15 cellular contexts compared by ENCODE assay signal in genomic region chr17:37438141-37438540, GRCh38. TPM values are rescaled to one million over a fixed set of nuclear protein-coding genes. Genes with fewer than 3 reads are reported as not detected.
DNase-seq lines count a peak whose midpoint lies in the region; ATAC-seq and TF ChIP-seq lines count a peak whose summit lies in the region.
"Had no signal": no experiment of that assay in that cellular context is flagged by ENCODE, and none has a peak within 500 bp of the region (broad histone marks: within the 10 kb centered on the region; RNA-seq: fewer than 3 reads in every experiment).

No MANE protein-coding gene starts in this region.

- H3K4me2 ChIP-seq in SK-N-SH (no peak overlapping the region), OCI-LY7 (ENCODE audit: low read length) (no peak overlapping the region)

- no peak for ATAC-seq in SK-N-SH treated with all-trans-retinoic acid at 6 μM for 48 hours
- no peak for ATAC-seq in stimulated activated effector memory CD8-positive, alpha-beta T cell treated with anti-CD3 and anti-CD28 coated beads, Interleukin-12 subunit alpha, Interleukin-12 subunit beta, amount 100 ng/mL, for 72 hours
- ATAC-seq: T-helper 17 cell had no signal

- peak; percentile 47 for TF ChIP-seq CTCF in SK-N-SH (IDR thresholded peaks at IDR 0.05)
- TF ChIP-seq CTCF in OCI-LY7 (conservative IDR thresholded peaks at IDR 0.05; ENCODE audit: low read length): peak; percentile 79
- peak; percentile 37 for TF ChIP-seq CTCF in epithelial cell of proximal tubule (conservative IDR thresholded peaks at IDR 0.05; ENCODE audit: low read depth, low read length)

- intact Hi-C loops in OCI-LY7 (cut with micrococcal nuclease; ENCODE audit: unreplicated experiment): no loop called here

- H3K4me1 ChIP-seq in SK-N-SH (ENCODE audit: control insufficient read depth in 1 of 2, insufficient read depth in 2 of 2, low read depth in 1 of 2, low read length in 1 of 2) (no peaks in the 10 kb centered on the region), OCI-LY7 (ENCODE audit: insufficient read depth, low read length, poor library complexity, severe bottlenecking) (peaks cover 6% of the 10 kb centered on the region)

- TF ChIP-seq EP300 in SK-N-SH (IDR thresholded peaks at IDR 0.05; ENCODE audit: borderline replicate concordance in 1 of 2, low read depth in 1 of 2, low read length in 1 of 2): no peak

- H3K4me3 Mint-ChIP-seq in stimulated activated effector memory CD8-positive, alpha-beta T cell treated with anti-CD3 and anti-CD28 coated beads, Interleukin-12 subunit alpha, Interleukin-12 subunit beta, amount 100 ng/mL, for 72 hours: no peak overlapping the region
- H3K4me3 Mint-ChIP-seq: dendritic cell treated with granulocyte-macrophage colony-stimulating factor and Interleukin-4, amounts not matched to agents 40 ng/mL and 50 ng/mL, for 4 days; T-helper 17 cell had no signal

- H3K36me3 Mint-ChIP-seq in stimulated activated effector memory CD8-positive, alpha-beta T cell treated with anti-CD3 and anti-CD28 coated beads, Interleukin-12 subunit alpha, Interleukin-12 subunit beta, amount 100 ng/mL, for 72 hours: peaks cover 94% of the 10 kb centered on the region

- H4K20me1 ChIP-seq in SK-N-SH (ENCODE audit: insufficient read depth): no peaks in the 10 kb centered on the region
- no peaks in the 10 kb centered on the region for H4K20me1 ChIP-seq in OCI-LY7 (ENCODE audit: insufficient read depth, low read length)

- 91% methylated on average over 4 of the region's 4 CpGs for WGBS in SK-N-SH (ENCODE audit: low lambda C conversion rate)

- no peak overlapping the region for H3K27ac ChIP-seq in SK-N-SH (ENCODE audit: low read depth in 2 of 2, low read length in 1 of 2)
- H3K27ac ChIP-seq in OCI-LY7 (ENCODE audit: low read depth, low read length, poor library complexity, severe bottlenecking): no peak overlapping the region
- H3K27ac ChIP-seq: ovary had no signal

- H3K4me1 Mint-ChIP-seq in stimulated activated effector memory CD8-positive, alpha-beta T cell treated with anti-CD3 and anti-CD28 coated beads, Interleukin-12 subunit alpha, Interleukin-12 subunit beta, amount 100 ng/mL, for 72 hours: no peaks in the 10 kb centered on the region

- H3K9me3 Mint-ChIP-seq in stimulated activated effector memory CD8-positive, alpha-beta T cell treated with anti-CD3 and anti-CD28 coated beads, Interleukin-12 subunit alpha, Interleukin-12 subunit beta, amount 100 ng/mL, for 72 hours: no peaks in the 10 kb centered on the region
- H3K9me3 Mint-ChIP-seq: dendritic cell treated with granulocyte-macrophage colony-stimulating factor and Interleukin-4, amounts not matched to agents 40 ng/mL and 50 ng/mL, for 4 days had no signal

- no peak overlapping the region for H3K9ac ChIP-seq in SK-N-SH

- no peaks in the 10 kb centered on the region for H3K27me3 ChIP-seq in SK-N-SH (ENCODE audit: insufficient read depth)
- no peaks in the 10 kb centered on the region for H3K27me3 ChIP-seq in MG63
- H3K27me3 ChIP-seq: ovary had no signal

- H3K9me3 ChIP-seq in SK-N-SH: no peaks in the 10 kb centered on the region
- no peaks in the 10 kb centered on the region for H3K9me3 ChIP-seq in OCI-LY7 (ENCODE audit: low read length)
- H3K9me3 ChIP-seq in MG63: no peaks in the 10 kb centered on the region
- H3K9me3 ChIP-seq: ovary had no signal

- POLR2A ChIA-PET in SK-N-SH (lab: Yijun Ruan, JAX) (interaction anchor here (0.6 kb wide), 1 partner anchor 42 kb away, joined by 5 read pairs; no protein-coding TSS in a partner anchor), OCI-LY7 (lab: Charles Lee) (interaction anchor here (0.6 to 0.7 kb wide), 2 partner anchors 131 to 422 kb away, joined by 3 read pairs; no protein-coding TSS in a partner anchor)

- no peak for TF ChIP-seq RAD21 in SK-N-SH (IDR thresholded peaks at IDR 0.05; ENCODE audit: low read length)

- no peak overlapping the region for H3K4me3 ChIP-seq in SK-N-SH (ENCODE audit: low read depth in 2 of 2, low read length in 1 of 2)
- H3K4me3 ChIP-seq in OCI-LY7 (ENCODE audit: low read depth, low read length, poor library complexity, severe bottlenecking): no peak overlapping the region
- H3K4me3 ChIP-seq in epithelial cell of proximal tubule (ENCODE audit: low read depth, low read length): no peak overlapping the region
- no peak overlapping the region for H3K4me3 ChIP-seq in MG63
- H3K4me3 ChIP-seq: ovary had no signal

- H2AFZ ChIP-seq in SK-N-SH (ENCODE audit: low read depth): no peak overlapping the region
- no peak overlapping the region for H2AFZ ChIP-seq in OCI-LY7 (ENCODE audit: low read length)

- H3K27ac Mint-ChIP-seq in stimulated activated effector memory CD8-positive, alpha-beta T cell treated with anti-CD3 and anti-CD28 coated beads, Interleukin-12 subunit alpha, Interleukin-12 subunit beta, amount 100 ng/mL, for 72 hours: peak overlapping the region; percentile 70
- H3K27ac Mint-ChIP-seq: dendritic cell treated with granulocyte-macrophage colony-stimulating factor and Interleukin-4, amounts not matched to agents 40 ng/mL and 50 ng/mL, for 4 days; T-helper 17 cell had no signal

- peaks cover 19 to 55% of the 10 kb centered on the region in 2 experiments for H3K36me3 ChIP-seq in SK-N-SH (replicated peaks in 1 of 2; ENCODE audit: control insufficient read depth in 1 of 2, insufficient read depth in 2 of 2, low read length in 1 of 2)
- H3K36me3 ChIP-seq in OCI-LY7 (ENCODE audit: insufficient read depth, low read length): peaks cover 78% of the 10 kb centered on the region
- peaks cover 63% of the 10 kb centered on the region for H3K36me3 ChIP-seq in MG63
- H3K36me3 ChIP-seq: ovary had no signal

- H3F3A ChIP-seq in SK-N-SH (replicated peaks; ENCODE audit: insufficient read depth): peaks cover 3% of the 10 kb centered on the region

- H3K79me2 ChIP-seq in SK-N-SH (ENCODE audit: insufficient read depth) (peaks cover 28% of the 10 kb centered on the region; the same call in 1 of the 2 replicates), OCI-LY7 (ENCODE audit: insufficient read depth, low read depth, low read length) (no peaks in the 10 kb centered on the region)

- H3K9me2 ChIP-seq in SK-N-SH (no peaks in the 10 kb centered on the region), OCI-LY7 (ENCODE audit: insufficient read depth, low read length) (no peaks in the 10 kb centered on the region)

- no peak for DNase-seq in SK-N-SH
- DNase-seq in OCI-LY7 (ENCODE audit: low spot score): peak; percentile 15
- DNase-seq in epithelial cell of proximal tubule (ENCODE audit: low read depth): no peak
- no peak for DNase-seq in stimulated activated effector memory CD8-positive, alpha-beta T cell treated with anti-CD3 and anti-CD28 coated beads, Interleukin-12 subunit alpha, Interleukin-12 subunit beta, amount 100 ng/mL, for 72 hours (ENCODE audit: low spot score in 2 of 2)
- DNase-seq in MG63: no peak
- no peak for DNase-seq in amygdala (lab: John Stamatoyannopoulos, UW)
- DNase-seq in middle frontal gyrus (ENCODE audit: extremely low spot score, low spot score): no peak
- DNase-seq: activated CD4-positive, alpha-beta T cell treated with anti-CD3 and anti-CD28 coated beads for 4 hours; activated T-cell treated with anti-CD3 and anti-CD28 coated beads, Interleukin-2, amount 50 U/mL, for 48 hours; mesenchymal stem cell; ovary; substantia nigra; T-helper 17 cell had no signal

- CTCF ChIA-PET in SK-N-SH (lab: Yijun Ruan, JAX): interaction anchor here (0.9 to 1.7 kb wide), 3 partner anchors 12 to 171 kb away, joined by 3 to 13 read pairs (median 5); partner anchors contain the start of gene SYNRG
- CTCF ChIA-PET in OCI-LY7 (lab: Charles Lee; ENCODE audit: unreplicated experiment): interaction anchor here (1.2 kb wide), 1 partner anchor 12 kb away, joined by 3 read pairs; no protein-coding TSS in a partner anchor

- no TSS peak for BruUV-seq in OCI-LY7 (replicated peaks; lab: Mats Ljungman, UMichigan)

TF ChIP-seq in SK-N-SH, 30 proteins besides CTCF, POLR2A, EP300 and RAD21 (continues in another document):
- TF ChIP-seq SIN3A (IDR thresholded peaks at IDR 0.05; ENCODE audit: borderline replicate concordance, low read depth, low read length) (no peak), TCF12 (IDR thresholded peaks at IDR 0.05) (no peak), CHD2 (IDR thresholded peaks at IDR 0.05; ENCODE audit: low read length, partially characterized antibody) (no peak), TAF1 (IDR thresholded peaks at IDR 0.05; ENCODE audit: borderline replicate concordance, low read depth, low read length) (no peak), MXI1 (IDR thresholded peaks at IDR 0.05; ENCODE audit: low read depth, low read length) (no peak), RFX5 (IDR thresholded peaks at IDR 0.05; ENCODE audit: low read length) (no peak)

TF ChIP-seq in SK-N-SH treated with all-trans-retinoic acid at 6 μM for 48 hours, 23 proteins besides CTCF, POLR2A, EP300 and RAD21 (continues in another document):
- TF ChIP-seq BACH2 (CRISPR knock-in tag; IDR thresholded peaks at IDR 0.05; ENCODE audit: borderline replicate concordance): no peak

RNA-seq across cellular contexts. Expression of gene TADA2A, which starts 31.5 kb away (rescaled TPM):
- 9.7 and 11.7 TPM in 2 replicates for polyA plus RNA-seq in SK-N-SH (2012; rRNA removed)
- polyA plus RNA-seq in SK-N-SH (2012; cell fraction: cytosol; rRNA removed): 7.4 and 8.1 TPM in 2 replicates
- polyA plus RNA-seq in SK-N-SH (2012; cell fraction: nucleus; rRNA removed): 16.4 and 27.5 TPM in 2 replicates
- 35.8 and 53.5 TPM in 2 replicates for total RNA-seq in OCI-LY7 (2014; rRNA removed; shearing (Covaris generic))
- 44.5 and 46.3 TPM in 2 replicates for total RNA-seq in OCI-LY7 (2022)
- total RNA-seq in epithelial cell of proximal tubule: 10.4 and 14.0 TPM in 2 replicates
- 22.4 and 35.2 TPM in 2 replicates for total RNA-seq in MG63 (2014; rRNA removed; shearing (Covaris generic); ENCODE audit: low replicate concordance)

RNA-seq across cellular contexts. Expression of gene ACACA, which starts 31.5 kb away (rescaled TPM):
- polyA plus RNA-seq in SK-N-SH (2012; rRNA removed): 27.2 and 33.7 TPM in 2 replicates
- polyA plus RNA-seq in SK-N-SH (2012; cell fraction: cytosol; rRNA removed): 24.0 and 27.7 TPM in 2 replicates
- polyA plus RNA-seq in SK-N-SH (2012; cell fraction: nucleus; rRNA removed): 36.5 and 55.0 TPM in 2 replicates
- 32.1 and 45.4 TPM in 2 replicates for total RNA-seq in OCI-LY7 (2014; rRNA removed; shearing (Covaris generic))
- total RNA-seq in OCI-LY7 (2022): 80.5 and 98.3 TPM in 2 replicates
- 26.4 and 45.4 TPM in 2 replicates for total RNA-seq in epithelial cell of proximal tubule
- total RNA-seq in MG63 (2014; rRNA removed; shearing (Covaris generic); ENCODE audit: low replicate concordance): 50.9 and 53.7 TPM in 2 replicates

RNA-seq across cellular contexts. Expression of gene DUSP14, which starts 51.5 kb away (rescaled TPM):
- 85.8 and 111 TPM in 2 replicates for polyA plus RNA-seq in SK-N-SH (2012; rRNA removed)
- 68.4 and 85.8 TPM in 2 replicates for polyA plus RNA-seq in SK-N-SH (2012; cell fraction: cytosol; rRNA removed)
- 58.9 and 77.1 TPM in 2 replicates for polyA plus RNA-seq in SK-N-SH (2012; cell fraction: nucleus; rRNA removed)
- 21.2 and 21.5 TPM in 2 replicates for total RNA-seq in OCI-LY7 (2014; rRNA removed; shearing (Covaris generic))
- total RNA-seq in OCI-LY7 (2022): 11.0 and 12.2 TPM in 2 replicates
- total RNA-seq in epithelial cell of proximal tubule: 29.2 and 87.7 TPM in 2 replicates
- total RNA-seq in MG63 (2014; rRNA removed; shearing (Covaris generic); ENCODE audit: low replicate concordance): 86.6 and 86.9 TPM in 2 replicates
